1 cellular context compared by ENCODE assay signal in the genomic region with DNA sequence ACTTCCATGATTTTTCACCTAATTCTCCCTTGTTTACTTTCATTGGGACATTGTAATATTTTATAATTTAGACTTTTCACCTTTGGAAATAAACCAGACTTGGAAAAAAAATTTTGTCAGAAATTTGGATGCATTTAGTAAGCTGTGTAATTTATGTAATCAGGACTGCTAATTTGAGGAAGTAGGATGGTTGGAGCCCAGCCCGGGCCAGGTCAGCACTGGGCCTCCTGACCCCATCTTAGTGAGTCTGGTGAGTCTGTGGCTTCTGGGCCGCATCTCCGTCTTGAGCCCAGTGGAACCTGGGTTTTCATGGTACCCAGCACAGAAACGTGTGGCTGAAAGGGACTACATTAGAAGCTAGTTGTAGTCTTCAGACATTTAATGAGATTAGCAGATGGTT.
TF ChIP-seq lines count a peak whose summit lies in the region.

No MANE protein-coding gene starts in this region.

TF ChIP-seq in H1, 55 proteins besides CTCF, POLR2A, EP300 and RAD21:
- TF ChIP-seq, protein P1, sequence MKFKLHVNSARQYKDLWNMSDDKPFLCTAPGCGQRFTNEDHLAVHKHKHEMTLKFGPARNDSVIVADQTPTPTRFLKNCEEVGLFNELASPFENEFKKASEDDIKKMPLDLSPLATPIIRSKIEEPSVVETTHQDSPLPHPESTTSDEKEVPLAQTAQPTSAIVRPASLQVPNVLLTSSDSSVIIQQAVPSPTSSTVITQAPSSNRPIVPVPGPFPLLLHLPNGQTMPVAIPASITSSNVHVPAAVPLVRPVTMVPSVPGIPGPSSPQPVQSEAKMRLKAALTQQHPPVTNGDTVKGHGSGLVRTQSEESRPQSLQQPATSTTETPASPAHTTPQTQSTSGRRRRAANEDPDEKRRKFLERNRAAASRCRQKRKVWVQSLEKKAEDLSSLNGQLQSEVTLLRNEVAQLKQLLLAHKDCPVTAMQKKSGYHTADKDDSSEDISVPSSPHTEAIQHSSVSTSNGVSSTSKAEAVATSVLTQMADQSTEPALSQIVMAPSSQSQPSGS (IDR thresholded peaks at IDR 0.05; ENCODE audit: low read length), result no peak
- no peak for TF ChIP-seq NRF1 (IDR thresholded peaks at IDR 0.05; ENCODE audit: low read depth, low read length)
- no peak for TF ChIP-seq JUN (IDR thresholded peaks at IDR 0.05; ENCODE audit: low read depth, low read length)
- no peak for TF ChIP-seq TAF7 (optimal IDR thresholded peaks at IDR 0.05; ENCODE audit: borderline replicate concordance, low read depth, low read length)
- TF ChIP-seq, protein P2, sequence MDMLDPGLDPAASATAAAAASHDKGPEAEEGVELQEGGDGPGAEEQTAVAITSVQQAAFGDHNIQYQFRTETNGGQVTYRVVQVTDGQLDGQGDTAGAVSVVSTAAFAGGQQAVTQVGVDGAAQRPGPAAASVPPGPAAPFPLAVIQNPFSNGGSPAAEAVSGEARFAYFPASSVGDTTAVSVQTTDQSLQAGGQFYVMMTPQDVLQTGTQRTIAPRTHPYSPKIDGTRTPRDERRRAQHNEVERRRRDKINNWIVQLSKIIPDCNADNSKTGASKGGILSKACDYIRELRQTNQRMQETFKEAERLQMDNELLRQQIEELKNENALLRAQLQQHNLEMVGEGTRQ (IDR thresholded peaks at IDR 0.05; ENCODE audit: low read length), result no peak
- TF ChIP-seq ASH2L (IDR thresholded peaks at IDR 0.05; ENCODE audit: low read length), result no peak
- no peak for TF ChIP-seq BCL11A (IDR thresholded peaks at IDR 0.05; ENCODE audit: low read depth in 2 of 2, low read length in 2 of 2)
- no peak for TF ChIP-seq KDM4A (IDR thresholded peaks at IDR 0.05; ENCODE audit: low read depth, low read length, severe bottlenecking)
- TF ChIP-seq MAFK (IDR thresholded peaks at IDR 0.05; ENCODE audit: low read depth, low read length), result no peak
- TF ChIP-seq, protein P3, sequence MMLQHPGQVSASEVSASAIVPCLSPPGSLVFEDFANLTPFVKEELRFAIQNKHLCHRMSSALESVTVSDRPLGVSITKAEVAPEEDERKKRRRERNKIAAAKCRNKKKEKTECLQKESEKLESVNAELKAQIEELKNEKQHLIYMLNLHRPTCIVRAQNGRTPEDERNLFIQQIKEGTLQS (IDR thresholded peaks at IDR 0.05; ENCODE audit: insufficient read depth, low read depth, low read length), result no peak
